ENCODE assay signal across 8 cellular contexts in the genomic region with DNA sequence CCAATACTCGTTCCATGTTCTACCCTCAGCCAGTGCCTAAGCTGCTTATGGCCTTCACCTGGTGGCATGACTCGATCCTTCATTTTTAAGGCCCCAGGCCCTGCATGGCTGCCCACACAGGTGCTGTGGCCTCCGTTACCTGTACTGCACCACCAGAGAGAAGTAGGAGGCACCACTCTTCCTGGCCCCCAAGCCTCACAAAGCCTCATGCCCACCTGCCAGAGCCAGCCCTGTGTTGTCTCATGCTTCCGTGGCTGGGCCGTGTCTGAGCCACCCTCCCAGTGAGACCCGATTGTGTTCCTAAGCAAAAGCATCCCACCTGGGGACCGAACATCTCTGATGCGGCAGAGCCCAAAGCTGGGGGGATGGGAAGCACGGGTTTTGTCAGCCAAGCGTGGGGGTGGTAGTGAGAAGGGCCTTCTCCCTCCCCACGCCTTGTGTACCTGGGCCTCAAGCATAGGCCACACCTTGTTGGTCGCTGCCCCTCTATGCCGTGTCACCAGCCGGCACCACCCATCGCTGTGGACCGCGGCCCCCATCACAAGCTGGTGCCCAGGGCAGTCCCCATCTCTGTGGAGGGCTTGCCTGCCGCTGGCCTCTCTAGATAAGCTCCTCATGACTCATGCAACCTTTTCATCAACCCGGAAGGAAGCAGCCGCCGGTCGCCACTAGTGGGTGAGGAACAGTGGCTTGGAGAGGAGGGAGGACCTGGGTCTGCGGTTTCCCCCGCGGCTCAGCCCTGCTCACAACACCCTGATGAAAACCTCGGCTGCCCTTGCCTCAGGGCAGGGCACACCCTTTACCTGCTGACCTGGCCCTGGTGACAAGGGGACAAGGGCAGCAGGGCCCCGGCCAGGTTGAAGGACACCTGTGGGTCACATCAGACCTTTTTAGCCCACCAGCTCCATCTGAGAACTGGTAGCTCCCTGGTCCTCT. TPM values are rescaled to one million over a fixed set of nuclear protein-coding genes. Genes with fewer than 3 reads are reported as not detected.
DNase-seq lines count a peak whose midpoint lies in the region; ATAC-seq and TF ChIP-seq lines count a peak whose summit lies in the region.

No MANE protein-coding gene starts in this region.

- CTCF ChIA-PET in AG04450 (lab: Charles Lee), result interaction anchor here (0.7 to 2.8 kb wide), 18 partner anchors 9 to 321 kb away, joined by 3 to 31 read pairs (median 4); a partner anchor contains a TSS

- no peak for DNase-seq in AG04450 (ENCODE audit: low read depth, low spot score)
- DNase-seq in RPMI8226, result peak; percentile 90
- DNase-seq in glomerular visceral epithelial cell (ENCODE audit: extremely low spot score), result peak; percentile 98
- DNase-seq in retinal pigment epithelial cell (ENCODE audit: low read depth), result peak; percentile 68
- no peak for DNase-seq in NCI-H1092 treated with DMSO at 0.1 percent for 48 hours (lab: John Stamatoyannopoulos, UW)

- H3K27ac ChIP-seq in AG04450 (ENCODE audit: low read depth, low read length), result peak overlapping the region; percentile 89

- no peaks in the 10 kb centered on the region; the same call in 1 of the 2 replicates for H3K9me3 ChIP-seq in AG04450 (ENCODE audit: control insufficient read depth, insufficient read depth, low read length)

- no peaks in the 10 kb centered on the region for H3K9me3 Mint-ChIP-seq in activated T-helper 17 cell treated with anti-CD3 and anti-CD28 coated beads, Interleukin-2, amount 50 U/mL, for 72 hours

- TF ChIP-seq CTCF in AG04450 (IDR thresholded peaks at IDR 0.05; ENCODE audit: low read depth, low read length) (no peak), retinal pigment epithelial cell (conservative IDR thresholded peaks at IDR 0.05; ENCODE audit: low read depth, low read length) (no peak)

- peak; percentile 35 for ATAC-seq in GM18909 (IDR thresholded peaks at IDR 0.05; ENCODE audit: poor library complexity, unreplicated experiment)
- ATAC-seq in HG03175 (IDR thresholded peaks at IDR 0.05; ENCODE audit: unreplicated experiment), result peak; percentile 37
- ATAC-seq in activated T-helper 17 cell treated with anti-CD3 and anti-CD28 coated beads, Interleukin-2, amount 50 U/mL, for 72 hours (replicated peaks), result peak; percentile 64

- peaks cover 27% of the 10 kb centered on the region for H3K4me1 Mint-ChIP-seq in activated T-helper 17 cell treated with anti-CD3 and anti-CD28 coated beads, Interleukin-2, amount 50 U/mL, for 72 hours

- no peaks in the 10 kb centered on the region for H3K27me3 Mint-ChIP-seq in activated T-helper 17 cell treated with anti-CD3 and anti-CD28 coated beads, Interleukin-2, amount 50 U/mL, for 72 hours

- H3K4me3 Mint-ChIP-seq in activated T-helper 17 cell treated with anti-CD3 and anti-CD28 coated beads, Interleukin-2, amount 50 U/mL, for 72 hours, result peak overlapping the region; percentile 99

- POLR2A ChIA-PET in AG04450 (lab: Yijun Ruan, JAX), result interaction anchor here (0.6 to 3.2 kb wide), 4 partner anchors 21 to 56 kb away, joined by 3 to 13 read pairs (median 3); a partner anchor contains a TSS

- H3K36me3 Mint-ChIP-seq in activated T-helper 17 cell treated with anti-CD3 and anti-CD28 coated beads, Interleukin-2, amount 50 U/mL, for 72 hours (ENCODE audit: low read depth), result peaks cover 61% of the 10 kb centered on the region

- H3K4me3 ChIP-seq in AG04450 (ENCODE audit: low read depth, low read length) (no peak overlapping the region), retinal pigment epithelial cell (ENCODE audit: low read length) (peak overlapping the region; percentile 15)

- H3K27me3 ChIP-seq in AG04450 (ENCODE audit: control insufficient read depth, insufficient read depth, low read length), result no peaks in the 10 kb centered on the region

- peak overlapping the region; percentile 90 for H3K27ac Mint-ChIP-seq in activated T-helper 17 cell treated with anti-CD3 and anti-CD28 coated beads, Interleukin-2, amount 50 U/mL, for 72 hours

RNA-seq across cellular contexts. Expression of a gene that starts 2.7 kb away (rescaled TPM):
- 7.2 and 15.0 TPM in 2 replicates for polyA plus RNA-seq in AG04450 (2011; rRNA removed)
- 12.7 and 23.8 TPM in 2 replicates for polyA minus RNA-seq in AG04450 (2011; rRNA and poly(A)+ RNA removed)
- 10 to 100 TPM; 27.2 to 52.7 TPM for total RNA-seq in activated T-helper 17 cell treated with anti-CD3 and anti-CD28 coated beads, Interleukin-2, amount 50 U/mL, for 72 hours

RNA-seq across cellular contexts. Expression of a gene that starts 5.4 kb away (rescaled TPM):
- polyA plus RNA-seq in AG04450 (2011; rRNA removed), result 4.4 and 6.1 TPM in 2 replicates
- polyA minus RNA-seq in AG04450 (2011; rRNA and poly(A)+ RNA removed), result 1.1 TPM in 2 replicates
- 1 to 10 TPM; 3.6 to 8.3 TPM for total RNA-seq in activated T-helper 17 cell treated with anti-CD3 and anti-CD28 coated beads, Interleukin-2, amount 50 U/mL, for 72 hours

RNA-seq across cellular contexts. Expression of a gene that starts 7.7 kb away (rescaled TPM):
- 2.9 and 3.1 TPM in 2 replicates for polyA plus RNA-seq in AG04450 (2011; rRNA removed)
- polyA minus RNA-seq in AG04450 (2011; rRNA and poly(A)+ RNA removed), result 7.2 and 8.8 TPM in 2 replicates
- total RNA-seq in activated T-helper 17 cell treated with anti-CD3 and anti-CD28 coated beads, Interleukin-2, amount 50 U/mL, for 72 hours, result 10 to 100 TPM; 14.5 to 28.8 TPM

RNA-seq across cellular contexts. Expression of a gene that starts 21.0 kb away (rescaled TPM):
- 5.6 and 7.5 TPM in 2 replicates for polyA plus RNA-seq in AG04450 (2011; rRNA removed)
- 8.2 and 9.1 TPM in 2 replicates for polyA minus RNA-seq in AG04450 (2011; rRNA and poly(A)+ RNA removed)
- 10 to 100 TPM; 28.6 to 42.3 TPM for total RNA-seq in activated T-helper 17 cell treated with anti-CD3 and anti-CD28 coated beads, Interleukin-2, amount 50 U/mL, for 72 hours

RNA-seq across cellular contexts. Expression of a gene that starts 59.7 kb away (rescaled TPM):
- 0.05 and 0.06 TPM in 2 replicates for polyA plus RNA-seq in AG04450 (2011; rRNA removed)
- polyA minus RNA-seq in AG04450 (2011; rRNA and poly(A)+ RNA removed), result 0.04 TPM in 1 of 2 replicates, not detected in the other
- 1 to 10 TPM; 2.0 to 4.4 TPM for total RNA-seq in activated T-helper 17 cell treated with anti-CD3 and anti-CD28 coated beads, Interleukin-2, amount 50 U/mL, for 72 hours

Comparison
In these comparisons a context has a peak if more than half of its experiments do, and no peak if none do; other contexts are left out.
1. DNase-seq: peak in RPMI8226 (single experiment), glomerular visceral epithelial cell (single experiment) and retinal pigment epithelial cell (single experiment); none in AG04450 (single experiment) and NCI-H1092 treated with DMSO at 0.1 percent for 48 hours (single experiment).
2. Peak in every context shown above with its lines, with median percentiles within 50 percentile points of each other: ATAC-seq.